ENCODE assay signal across 12 cellular contexts in genomic region chr17:58325976-58326468, GRCh38. TPM values are rescaled to one million over a fixed set of nuclear protein-coding genes. Genes with fewer than 3 reads are reported as not detected.
DNase-seq lines count a peak whose midpoint lies in the region; ATAC-seq and FAIRE-seq lines count a peak whose summit lies in the region.
"Had no signal": no experiment of that assay in that cellular context is flagged by ENCODE, and none has a peak within 500 bp of the region (broad histone marks: within the 10 kb centered on the region; RNA-seq: fewer than 3 reads in every experiment).

No MANE protein-coding gene starts in this region.

- intact Hi-C loops in activated T-helper 2 cell treated with anti-CD3 and anti-CD28 coated beads, Interferon-gamma antibody, Interleukin-2, Interleukin-4, amounts not matched to agents 10 μg/mL and 5 μg/mL and 100 μg/mL, durations not matched to agents 14 hours and 24 hours and 36 hours (cut with micrococcal nuclease) = loop anchor here (10.0 kb wide), 1 partner anchor 779 kb away; the partner anchor contains the start of gene TRIM37

- H3K36me3 Mint-ChIP-seq in activated T-helper 2 cell treated with anti-CD3 and anti-CD28 coated beads, Interferon-gamma antibody, Interleukin-2, Interleukin-4, amounts not matched to agents 10 μg/mL and 5 μg/mL and 100 μg/mL, durations not matched to agents 14 hours and 24 hours and 36 hours (ENCODE audit: low read depth) = peaks cover 48% of the 10 kb centered on the region
- peaks cover 13% of the 10 kb centered on the region for H3K36me3 Mint-ChIP-seq in natural killer cell treated with Interleukin-12 subunit alpha and Interleukin-12 subunit beta and Interleukin-15 and Interleukin-18, amount 100 ng/mL, for 72 hours

- H3K27me3 Mint-ChIP-seq in activated T-helper 2 cell treated with anti-CD3 and anti-CD28 coated beads, Interferon-gamma antibody, Interleukin-2, Interleukin-4, amounts not matched to agents 10 μg/mL and 5 μg/mL and 100 μg/mL, durations not matched to agents 14 hours and 24 hours and 36 hours (ENCODE audit: low read depth) = no peaks in the 10 kb centered on the region
- H3K27me3 Mint-ChIP-seq in natural killer cell treated with Interleukin-12 subunit alpha and Interleukin-12 subunit beta and Interleukin-15 and Interleukin-18, amount 100 ng/mL, for 72 hours = no peaks in the 10 kb centered on the region

- ATAC-seq in natural killer cell treated with Interleukin-12 subunit alpha and Interleukin-12 subunit beta and Interleukin-15 and Interleukin-18, amount 100 ng/mL, for 72 hours = no peak
- ATAC-seq: left lung had no signal

- H3K4me3 Mint-ChIP-seq in activated T-helper 2 cell treated with anti-CD3 and anti-CD28 coated beads, Interferon-gamma antibody, Interleukin-2, Interleukin-4, amounts not matched to agents 10 μg/mL and 5 μg/mL and 100 μg/mL, durations not matched to agents 14 hours and 24 hours and 36 hours (ENCODE audit: low read depth) = peak overlapping the region; percentile 4
- peak overlapping the region; percentile 80 for H3K4me3 Mint-ChIP-seq in natural killer cell treated with Interleukin-12 subunit alpha and Interleukin-12 subunit beta and Interleukin-15 and Interleukin-18, amount 100 ng/mL, for 72 hours

- DNase-seq in DMS53 (lab: John Stamatoyannopoulos, UW) (peak; percentile 14), DMS53 treated with DMSO at 0.1 percent for 48 hours (lab: John Stamatoyannopoulos, UW; ENCODE audit: unreplicated experiment) (no peak), HuH-7 (ENCODE audit: low spot score) (peak; percentile 67), urothelium cell line (ENCODE audit: low spot score) (no peak), NCI-H526 treated with DMSO at 0.1 percent for 48 hours (lab: John Stamatoyannopoulos, UW) (no peak), DMS153 (lab: John Stamatoyannopoulos, UW) (no peak)
- no peak for DNase-seq in activated T-helper 2 cell treated with anti-CD3 and anti-CD28 coated beads, Interferon-gamma antibody, Interleukin-2, Interleukin-4, amounts not matched to agents 10 μg/mL and 5 μg/mL and 100 μg/mL, durations not matched to agents 14 hours and 24 hours and 36 hours (ENCODE audit: low spot score)
- no peak for DNase-seq in natural killer cell treated with Interleukin-12 subunit alpha and Interleukin-12 subunit beta and Interleukin-15 and Interleukin-18, amount 100 ng/mL, for 72 hours (ENCODE audit: low spot score)
- DNase-seq: NCI-H524 treated with DMSO at 0.1 percent for 48 hours had no signal

- peaks cover 24% of the 10 kb centered on the region for H3K4me1 Mint-ChIP-seq in activated T-helper 2 cell treated with anti-CD3 and anti-CD28 coated beads, Interferon-gamma antibody, Interleukin-2, Interleukin-4, amounts not matched to agents 10 μg/mL and 5 μg/mL and 100 μg/mL, durations not matched to agents 14 hours and 24 hours and 36 hours (ENCODE audit: low read depth)
- peaks cover 65 to 74% of the 10 kb centered on the region in 2 donors for H3K4me1 Mint-ChIP-seq in natural killer cell treated with Interleukin-12 subunit alpha and Interleukin-12 subunit beta and Interleukin-15 and Interleukin-18, amount 100 ng/mL, for 72 hours (ENCODE audit: low read depth in 2 of 2)

- peak overlapping the region; percentile 47 for H3K27ac Mint-ChIP-seq in activated T-helper 2 cell treated with anti-CD3 and anti-CD28 coated beads, Interferon-gamma antibody, Interleukin-2, Interleukin-4, amounts not matched to agents 10 μg/mL and 5 μg/mL and 100 μg/mL, durations not matched to agents 14 hours and 24 hours and 36 hours
- H3K27ac Mint-ChIP-seq in natural killer cell treated with Interleukin-12 subunit alpha and Interleukin-12 subunit beta and Interleukin-15 and Interleukin-18, amount 100 ng/mL, for 72 hours = peak overlapping the region; percentile 100

- H3K9me3 Mint-ChIP-seq in activated T-helper 2 cell treated with anti-CD3 and anti-CD28 coated beads, Interferon-gamma antibody, Interleukin-2, Interleukin-4, amounts not matched to agents 10 μg/mL and 5 μg/mL and 100 μg/mL, durations not matched to agents 14 hours and 24 hours and 36 hours = no peaks in the 10 kb centered on the region
- no peaks in the 10 kb centered on the region for H3K9me3 Mint-ChIP-seq in natural killer cell treated with Interleukin-12 subunit alpha and Interleukin-12 subunit beta and Interleukin-15 and Interleukin-18, amount 100 ng/mL, for 72 hours

- FAIRE-seq in urothelium cell line (lab: Jason Lieb, UNC) = no peak

RNA-seq across cellular contexts. Expression of gene TSPOAP1, which starts 2.6 kb away (rescaled TPM):
- total RNA-seq in activated T-helper 2 cell treated with anti-CD3 and anti-CD28 coated beads, Interferon-gamma antibody, Interleukin-2, Interleukin-4, amounts not matched to agents 10 μg/mL and 5 μg/mL and 100 μg/mL, durations not matched to agents 14 hours and 24 hours and 36 hours = 21.9 and 22.3 TPM in 2 replicates
- 10 to 100 TPM; 54.0 to 82.3 TPM for total RNA-seq in natural killer cell treated with Interleukin-12 subunit alpha and Interleukin-12 subunit beta and Interleukin-15 and Interleukin-18, amount 100 ng/mL, for 72 hours
- total RNA-seq: A172 had no signal

RNA-seq across cellular contexts. Expression of gene SUPT4H1, which starts 26.0 kb away (rescaled TPM):
- total RNA-seq in activated T-helper 2 cell treated with anti-CD3 and anti-CD28 coated beads, Interferon-gamma antibody, Interleukin-2, Interleukin-4, amounts not matched to agents 10 μg/mL and 5 μg/mL and 100 μg/mL, durations not matched to agents 14 hours and 24 hours and 36 hours = 153 and 160 TPM in 2 replicates
- total RNA-seq in natural killer cell treated with Interleukin-12 subunit alpha and Interleukin-12 subunit beta and Interleukin-15 and Interleukin-18, amount 100 ng/mL, for 72 hours = 100 to 1,000 TPM in 1 of 2 donors, 10 to 100 TPM in 1; 84.0 to 143 TPM

RNA-seq across cellular contexts. Expression of gene MPO, which starts 45.3 kb away (rescaled TPM):
- not detected in 2 replicates for total RNA-seq in activated T-helper 2 cell treated with anti-CD3 and anti-CD28 coated beads, Interferon-gamma antibody, Interleukin-2, Interleukin-4, amounts not matched to agents 10 μg/mL and 5 μg/mL and 100 μg/mL, durations not matched to agents 14 hours and 24 hours and 36 hours
- not detected for total RNA-seq in natural killer cell treated with Interleukin-12 subunit alpha and Interleukin-12 subunit beta and Interleukin-15 and Interleukin-18, amount 100 ng/mL, for 72 hours
- total RNA-seq: A172, fibroblast of lung had no signal

Comparison
In these comparisons a context has a peak if more than half of its experiments do, and no peak if none do; other contexts are left out.
1. DNase-seq: peak in DMS53 (single experiment) and HuH-7 (single experiment); none in DMS53 treated with DMSO at 0.1 percent for 48 hours (single experiment), activated T-helper 2 cell treated with anti-CD3 and anti-CD28 coated beads, Interferon-gamma antibody, Interleukin-2, Interleukin-4, amounts not matched to agents 10 μg/mL and 5 μg/mL and 100 μg/mL, durations not matched to agents 14 hours and 24 hours and 36 hours (single experiment), natural killer cell treated with Interleukin-12 subunit alpha and Interleukin-12 subunit beta and Interleukin-15 and Interleukin-18, amount 100 ng/mL, for 72 hours (single experiment), urothelium cell line (single experiment), NCI-H526 treated with DMSO at 0.1 percent for 48 hours (single experiment) and DMS153 (single experiment).